14 cellular contexts compared by ENCODE assay signal in genomic region chr20:7333846-7334245, GRCh38.
A peak's percentile ranks its signal among the peaks of the same experiment; 100 is the strongest.
DNase-seq lines count a peak whose midpoint lies in the region; FAIRE-seq and TF ChIP-seq lines count a peak whose summit lies in the region.
"Had no signal": no experiment of that assay in that cellular context is flagged by ENCODE, and none has a peak within 500 bp of the region (broad histone marks: within the 10 kb centered on the region; RNA-seq: fewer than 3 reads in every experiment).

No MANE protein-coding gene starts in this region.

- DNase-seq in HS-5 (ENCODE audit: low read depth) (peak; percentile 25), bronchial epithelial cell (ENCODE audit: low read depth) (peak; percentile 88), epithelial cell of prostate (ENCODE audit: low read depth, low spot score) (no peak), kidney tubule cell (ENCODE audit: low spot score) (peak; percentile 79), NCI-H187 (lab: John Stamatoyannopoulos, UW) (no peak), SJCRH30 (no peak)
- DNase-seq in activated T-cell treated with anti-CD3 and anti-CD28 coated beads, Interleukin-2, amount 50 U/mL, for 1 hour: no peak
- DNase-seq: CD8-positive, alpha-beta T cell; COR-L47; DND-41; GF-D8; H7 had no signal

- H3K27me3 ChIP-seq in bronchial epithelial cell (ENCODE audit: control insufficient read depth, insufficient read depth, low read length) (no peaks in the 10 kb centered on the region), SJCRH30 (no peaks in the 10 kb centered on the region)

- no peak overlapping the region for H3K4me3 ChIP-seq in bronchial epithelial cell (ENCODE audit: low read depth, low read length)
- H3K4me3 ChIP-seq in SJCRH30: no peak overlapping the region
- H3K4me3 ChIP-seq: A549 had no signal

- H3K4me1 ChIP-seq in SJCRH30: no peaks in the 10 kb centered on the region
- H3K4me1 ChIP-seq: A549 had no signal

- H3K27ac ChIP-seq in epithelial cell of prostate (peak overlapping the region; percentile 36), SJCRH30 (no peak overlapping the region)
- H3K27ac ChIP-seq: A549, HL-60 had no signal

- FAIRE-seq in bronchial epithelial cell (lab: Jason Lieb, UNC): no peak
- FAIRE-seq: A549 had no signal

- H3K36me3 ChIP-seq in bronchial epithelial cell (ENCODE audit: control insufficient read depth, insufficient read depth, low read length) (no peaks in the 10 kb centered on the region), SJCRH30 (no peaks in the 10 kb centered on the region)

- no peaks in the 10 kb centered on the region for H3K9me3 ChIP-seq in SJCRH30 (replicated peaks)
- H3K9me3 ChIP-seq: A549 had no signal

- no peak for TF ChIP-seq CTCF in bronchial epithelial cell (IDR thresholded peaks at IDR 0.05; ENCODE audit: insufficient read depth, low read length, severe bottlenecking)

Comparison
In these comparisons a context has a peak if more than half of its experiments do, and no peak if none do; other contexts are left out.
1. DNase-seq: peak in HS-5 (single experiment), bronchial epithelial cell (single experiment) and kidney tubule cell (single experiment); none in epithelial cell of prostate (single experiment), activated T-cell treated with anti-CD3 and anti-CD28 coated beads, Interleukin-2, amount 50 U/mL, for 1 hour (single experiment), NCI-H187 (0 of 2) and SJCRH30 (0 of 2).